8 cellular contexts compared by ENCODE assay signal in the genomic region with DNA sequence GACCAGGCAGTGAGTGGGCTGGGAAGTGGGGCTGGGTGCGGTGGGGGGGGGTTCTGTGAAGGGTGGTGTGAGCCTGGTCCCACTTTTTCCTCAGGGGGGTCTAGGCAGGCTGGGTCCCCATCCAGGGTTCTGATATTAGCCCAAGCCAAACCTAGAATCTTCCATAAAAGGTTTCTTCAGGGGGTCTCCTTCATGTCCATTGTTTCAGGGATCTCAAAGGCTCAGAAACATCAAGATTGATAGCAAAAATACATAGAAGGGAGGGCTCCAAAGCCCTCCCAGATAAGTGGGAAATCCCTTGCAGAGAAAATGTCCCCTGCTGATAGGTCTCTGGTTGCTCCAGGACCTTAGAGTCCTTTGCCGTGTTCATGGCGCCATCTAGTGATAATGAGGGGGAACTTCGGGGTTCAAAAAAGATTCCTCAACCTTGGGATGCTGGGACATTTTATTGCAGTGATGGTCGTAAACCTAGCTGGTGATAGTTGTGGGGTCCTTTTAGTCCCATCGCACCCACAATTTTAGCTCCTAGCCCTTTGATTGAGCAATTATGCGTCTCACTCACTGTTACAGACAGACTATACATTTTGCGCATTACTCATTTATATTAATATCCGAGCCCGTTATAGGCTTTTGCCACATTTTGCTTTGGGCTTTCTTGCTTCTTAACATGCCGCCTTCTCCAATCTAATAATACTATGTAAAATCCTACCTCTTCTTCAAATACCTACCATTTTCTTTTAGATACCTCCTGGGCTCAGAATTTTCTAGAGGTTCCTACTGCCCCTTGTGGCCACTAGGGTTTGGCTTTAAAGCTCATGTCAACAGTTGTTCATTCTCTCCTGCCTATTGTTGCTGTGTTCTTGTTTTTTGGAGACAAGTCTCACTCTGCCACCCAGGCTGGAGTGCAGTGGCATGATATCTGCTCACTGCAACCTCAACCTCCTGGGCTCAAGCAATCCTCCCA. TPM values are rescaled to one million over a fixed set of nuclear protein-coding genes. Genes with fewer than 3 reads are reported as not detected.
DNase-seq lines count a peak whose midpoint lies in the region; ATAC-seq, FAIRE-seq and TF ChIP-seq lines count a peak whose summit lies in the region.

No MANE protein-coding gene starts in this region.

- peaks cover 7% of the 10 kb centered on the region; the same call in 1 of the 2 replicates for H4K20me1 ChIP-seq in HepG2 (ENCODE audit: insufficient read depth, low read length)

- H3K9me3 ChIP-seq in T-helper 17 cell (ENCODE audit: control insufficient read depth, low read length, poor library complexity, severe bottlenecking) (no peaks in the 10 kb centered on the region), HepG2 (ENCODE audit: low read length) (no peaks in the 10 kb centered on the region)

- H3K27me3 Mint-ChIP-seq in T-helper 17 cell, result peaks cover 10% of the 10 kb centered on the region

- no peak overlapping the region for H3K4me3 Mint-ChIP-seq in T-helper 17 cell

- H3K27ac ChIP-seq in HepG2 (ENCODE audit: extremely low read length, insufficient read depth, low read length), result no peak overlapping the region

- FAIRE-seq in HepG2 (lab: Jason Lieb, UNC), result peak; percentile 79

- WGBS in HepG2 (ENCODE audit: low lambda C conversion rate), result 55% methylated on average over 11 of the region's 11 CpGs

- CTCF ChIA-PET in AG04449 (lab: Yijun Ruan, JAX) (interaction anchor here (0.6 to 8.4 kb wide), 62 partner anchors 7 to 353 kb away, joined by 3 to 112 read pairs (median 6); partner anchors contain the start of genes ATP5MC1, GIP, IGF2BP1 and SNF8), HepG2 (lab: Yijun Ruan, JAX; ENCODE audit: low intra/inter-chr PET ratio, low total read pairs) (interaction anchor here (0.7 to 3.4 kb wide), 12 partner anchors 33 to 227 kb away, joined by 3 to 63 read pairs (median 5); partner anchors contain the start of gene SNF8)

- H3K9ac ChIP-seq in HepG2 (ENCODE audit: insufficient read depth, low read depth, low read length), result no peak overlapping the region

- no peak for TF ChIP-seq POLR2A in HepG2 (IDR thresholded peaks at IDR 0.05; ENCODE audit: insufficient read depth in 1 of 2, low read depth in 2 of 2, low read length in 2 of 2)

- H3K79me2 ChIP-seq in HepG2 (ENCODE audit: insufficient read depth, low read length), result no peaks in the 10 kb centered on the region

- TF ChIP-seq CTCF in AG04449 (IDR thresholded peaks at IDR 0.05; ENCODE audit: insufficient read depth, low read length, missing control alignments) (peak; percentile 73), GM12874 (IDR thresholded peaks at IDR 0.05; ENCODE audit: insufficient read depth, low read depth, low read length) (peak; percentile 80), choroid plexus epithelial cell (conservative IDR thresholded peaks at IDR 0.05; ENCODE audit: low read depth, low read length) (peak; percentile 93), HepG2 (CRISPR knock-in tag; IDR thresholded peaks at IDR 0.05) (peak; percentile 92)

- H3K4me3 ChIP-seq in AG04449 (ENCODE audit: low read depth, low read length), result no peak overlapping the region
- H3K4me3 ChIP-seq in choroid plexus epithelial cell (ENCODE audit: low read depth, low read length), result no peak overlapping the region
- H3K4me3 ChIP-seq in HepG2 (replicated peaks in 1 of 3; ENCODE audit: insufficient read depth in 1 of 3, low read depth in 2 of 3, low read length in 3 of 3), result no peak overlapping the region

- peak; percentile 81 for ATAC-seq in T-helper 17 cell
- peak; percentile 80 for ATAC-seq in HepG2
- no peak for ATAC-seq in HG02870 (IDR thresholded peaks at IDR 0.05; ENCODE audit: unreplicated experiment)

- H3K4me1 ChIP-seq in HepG2 (ENCODE audit: insufficient read depth, low read length), result no peaks in the 10 kb centered on the region

- TF ChIP-seq EP300 in HepG2 (IDR thresholded peaks at IDR 0.05; ENCODE audit: low read depth in 2 of 2, low read length in 2 of 2), result no peak
- no peak for TF ChIP-seq EP300 in HepG2 (CRISPR knock-in tag; IDR thresholded peaks at IDR 0.05; ENCODE audit: borderline replicate concordance)

- no peaks in the 10 kb centered on the region for H3K27me3 ChIP-seq in HepG2 (ENCODE audit: control insufficient read depth in 1 of 2, insufficient read depth in 2 of 2, low read length in 2 of 2)

- H3K4me1 Mint-ChIP-seq in T-helper 17 cell, result peaks cover 5% of the 10 kb centered on the region

- H3K36me3 ChIP-seq in HepG2 (replicated peaks in 1 of 2; ENCODE audit: control insufficient read depth in 1 of 2, insufficient read depth in 2 of 2, low read length in 2 of 2), result peaks cover 19 to 88% of the 10 kb centered on the region in 2 experiments

- in situ Hi-C loops in HepG2 (cut with HindIII; ENCODE audit: extremely low pct_ligation_motif_present, low pct_unique_long_range_greater_than_20kb), result no loop called here

- DNase-seq in AG04449 (ENCODE audit: low read depth, low spot score) (no peak), NCI-H2029 (lab: John Stamatoyannopoulos, UW) (peak; percentile 12), T-helper 17 cell (no peak), choroid plexus epithelial cell (ENCODE audit: low read depth) (peak; percentile 91), HepG2 (ENCODE audit: low spot score) (peak; percentile 86)
- DNase-seq in stimulated activated naive CD4-positive, alpha-beta T cell treated with Interleukin-2 at 50 U/mL for 16 hours (lab: John Stamatoyannopoulos, UW), result peak; percentile 11

- H3K4me2 ChIP-seq in HepG2 (ENCODE audit: low read depth, low read length), result no peak overlapping the region

- TF ChIP-seq RAD21 in HepG2 (CRISPR knock-in tag; IDR thresholded peaks at IDR 0.05), result peak; percentile 98

- BruUV-seq in HepG2 (replicated peaks; lab: Mats Ljungman, UMichigan), result no TSS peak

- no peak overlapping the region for H3K27ac Mint-ChIP-seq in T-helper 17 cell

- intact Hi-C loops in HepG2 (cut with micrococcal nuclease; ENCODE audit: unreplicated experiment), result loop anchor here (1.0 to 10.0 kb wide), 5 partner anchors 35 to 227 kb away; partner anchors contain the start of genes ATP5MC1, IGF2BP1 and SNF8

- POLR2A ChIA-PET in AG04449 (lab: Yijun Ruan, JAX) (interaction anchor here (0.7 to 1.0 kb wide), 3 partner anchors 34 to 125 kb away, joined by 3 to 5 read pairs (median 3); partner anchors contain the start of gene IGF2BP1), HepG2 (lab: Yijun Ruan, JAX) (interaction anchor here (0.6 to 3.1 kb wide), 18 partner anchors 15 to 160 kb away, joined by 3 to 18 read pairs (median 5); partner anchors contain the start of genes ATP5MC1, IGF2BP1 and SNF8)

- H2AFZ ChIP-seq in HepG2 (ENCODE audit: low read length), result no peak overlapping the region

- H3K36me3 Mint-ChIP-seq in T-helper 17 cell (ENCODE audit: low read depth), result no peaks in the 10 kb centered on the region

TF ChIP-seq in HepG2, 621 proteins besides CTCF, POLR2A, EP300 and RAD21 (continues in another document):
- 0 out of 2 replicates have a peak, but pooled peaks have one; percentile 44 for TF ChIP-seq ZMYM4 (CRISPR knock-in tag; IDR thresholded peaks at IDR 0.05)
- peak; percentile 73; the same call in 1 of the 2 replicates for TF ChIP-seq KDM5A (IDR thresholded peaks at IDR 0.05; ENCODE audit: borderline replicate concordance, low read length)
- peak; percentile 55; the same call in 1 of the 2 replicates for TF ChIP-seq SAP130 (CRISPR knock-in tag; IDR thresholded peaks at IDR 0.05; ENCODE audit: low read depth)
- peak; percentile 35 for TF ChIP-seq PHF5A (CRISPR knock-in tag; IDR thresholded peaks at IDR 0.05; ENCODE audit: low read depth, unreplicated experiment)

RNA-seq across cellular contexts. Expression of gene IGF2BP1, which starts 35.1 kb away (rescaled TPM):
- total RNA-seq in T-helper 17 cell (not detected), HepG2 (2016; rRNA removed; fragmentation: Illumina TruSeq; extraction: Trizol) (75.1 and 116 TPM in 2 replicates)
- 9.9 and 10.7 TPM in 2 replicates for total RNA-seq in HepG2 (2016; cell fraction: cytosol; rRNA removed; fragmentation: Illumina TruSeq; extraction: Trizol; ENCODE audit: low read depth)
- total RNA-seq in HepG2 (2016; cell fraction: insoluble cytoplasmic fraction; rRNA removed; fragmentation: Illumina TruSeq; extraction: Trizol), result 72.3 and 98.1 TPM in 2 replicates
- total RNA-seq in HepG2 (2016; cell fraction: membrane; rRNA removed; fragmentation: Illumina TruSeq; extraction: Trizol), result 48.4 and 51.3 TPM in 2 replicates
- total RNA-seq in HepG2 (2016; cell fraction: nucleus; rRNA removed; fragmentation: Illumina TruSeq; extraction: Trizol), result 85.9 and 101 TPM in 2 replicates
- 29.0 and 29.7 TPM in 2 replicates for polyA plus RNA-seq in HepG2 (2011; rRNA removed)
- polyA plus RNA-seq in HepG2 (2011; cell fraction: cytosol; rRNA removed), result 20.8 and 22.5 TPM in 2 replicates
- polyA plus RNA-seq in HepG2 (2011; cell fraction: nucleus; rRNA removed), result 55.5 and 77.0 TPM in 2 replicates
- polyA plus RNA-seq in HepG2 (2012), result 38.7 and 44.9 TPM in 2 replicates
- polyA plus RNA-seq in HepG2 (2016; cell fraction: cytosol; fragmentation: Illumina TruSeq; extraction: Trizol; ENCODE audit: low read depth), result 5.3 and 5.9 TPM in 2 replicates
- 74.2 and 94.4 TPM in 2 replicates for polyA plus RNA-seq in HepG2 (2016; cell fraction: insoluble cytoplasmic fraction; fragmentation: Illumina TruSeq; extraction: Trizol; ENCODE audit: low read depth)
- polyA plus RNA-seq in HepG2 (2016; cell fraction: membrane; fragmentation: Illumina TruSeq; extraction: Trizol; ENCODE audit: low read depth), result 16.6 and 19.1 TPM in 2 replicates
- 92.5 and 99.5 TPM in 2 replicates for polyA plus RNA-seq in HepG2 (2016; cell fraction: nucleus; fragmentation: Illumina TruSeq; extraction: Trizol; ENCODE audit: insufficient read depth, low read depth)
- 12.9 and 68.2 TPM in 2 replicates for polyA minus RNA-seq in HepG2 (2011; rRNA and poly(A)+ RNA removed; ENCODE audit: low replicate concordance)
- 68.9 and 72.7 TPM in 2 replicates for polyA minus RNA-seq in HepG2 (2011; cell fraction: cytosol; rRNA and poly(A)+ RNA removed)
- 66.3 and 72.9 TPM in 2 replicates for polyA minus RNA-seq in HepG2 (2011; cell fraction: nucleus; rRNA and poly(A)+ RNA removed)

Comparison
In these comparisons a context has a peak if more than half of its experiments do, and no peak if none do; other contexts are left out.
1. DNase-seq: peak in NCI-H2029 (single experiment), choroid plexus epithelial cell (single experiment), HepG2 (single experiment) and stimulated activated naive CD4-positive, alpha-beta T cell treated with Interleukin-2 at 50 U/mL for 16 hours (single experiment); none in AG04449 (single experiment) and T-helper 17 cell (0 of 3).
2. RNA of gene IGF2BP1, which starts 35.1 kb away (total RNA-seq): 9.9 to 116 TPM in HepG2; not detected in T-helper 17 cell; every median in the first group is over 4 times any median in the second.
3. Peak in every context shown above with its lines, with median percentiles within 50 percentile points of each other: CTCF ChIP-seq.